In the genomic region with DNA sequence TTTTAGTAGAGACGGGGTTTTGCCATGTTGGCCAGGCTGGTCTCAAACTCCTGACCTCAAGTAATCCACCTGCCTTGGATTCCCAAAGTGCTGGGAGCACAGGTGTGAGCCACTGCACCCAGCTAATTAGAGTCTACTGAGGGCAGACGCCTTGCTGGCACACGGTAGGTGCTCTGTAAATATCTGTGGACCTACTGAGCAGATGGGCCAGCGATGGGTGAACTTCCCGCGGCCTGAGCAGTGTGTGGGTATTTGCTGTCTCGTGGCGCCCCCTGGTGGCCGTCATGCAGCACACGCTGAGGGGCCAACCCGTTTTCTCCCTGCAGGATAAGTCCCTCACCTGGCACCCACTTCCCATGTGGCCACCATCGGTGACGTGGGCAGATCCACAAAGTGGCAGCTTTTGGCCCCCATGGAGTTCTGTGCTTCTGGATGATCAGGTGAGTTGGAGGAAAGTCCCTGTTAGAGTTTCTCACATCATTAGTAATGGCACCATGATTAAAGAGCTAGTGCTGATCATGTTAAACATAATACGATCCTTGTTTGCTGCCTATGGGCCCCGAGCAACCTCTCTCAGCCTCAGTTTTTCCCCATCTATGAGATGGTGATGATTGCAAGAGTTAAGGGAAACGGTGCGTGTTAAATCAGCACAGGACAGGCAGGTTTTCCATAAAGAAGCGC, we compare ENCODE assay signal across 7 cellular contexts. TPM values are rescaled to one million over a fixed set of nuclear protein-coding genes. Genes with fewer than 3 reads are reported as not detected.
DNase-seq lines count a peak whose midpoint lies in the region; ATAC-seq, FAIRE-seq and TF ChIP-seq lines count a peak whose summit lies in the region.

No MANE protein-coding gene starts in this region.

- peaks cover 21% of the 10 kb centered on the region for H3K27me3 Mint-ChIP-seq in nephron (ENCODE audit: low read depth)

- POLR2A ChIA-PET in Panc1 (lab: Charles Lee) = no interaction called here

- H3K9me3 ChIP-seq in Panc1 (ENCODE audit: control insufficient read depth, insufficient read depth, low read depth, low read length) (no peaks in the 10 kb centered on the region), fibroblast of lung (ENCODE audit: control insufficient read depth, insufficient read depth, low read depth, low read length) (no peaks in the 10 kb centered on the region)

- no peak overlapping the region for H3K4me3 Mint-ChIP-seq in nephron

- FAIRE-seq in GM12891 (lab: Jason Lieb, UNC) = peak; percentile 66

- no peaks in the 10 kb centered on the region for H3K79me2 ChIP-seq in fibroblast of lung (ENCODE audit: control insufficient read depth, insufficient read depth, low read length)

- H4K20me1 ChIP-seq in fibroblast of lung (ENCODE audit: control insufficient read depth, extremely low read depth, insufficient read depth, low read length) = no peaks in the 10 kb centered on the region

- intact Hi-C loops in Panc1 (cut with micrococcal nuclease; ENCODE audit: unreplicated experiment) = loop anchor here (5.0 kb wide), 2 partner anchors 43 to 218 kb away; no protein-coding TSS in a partner anchor

- H3K36me3 ChIP-seq in Panc1 (ENCODE audit: control insufficient read depth, insufficient read depth, low read length) = 0 out of 2 replicates have a peak, but pooled peaks cover 3% of the 10 kb centered on the region
- peaks cover 7% of the 10 kb centered on the region for H3K36me3 ChIP-seq in fibroblast of lung (ENCODE audit: control insufficient read depth, insufficient read depth, low read length)

- H3K4me1 Mint-ChIP-seq in nephron = peaks cover 11% of the 10 kb centered on the region

- H3K9ac ChIP-seq in fibroblast of lung (ENCODE audit: insufficient read depth, low read length) = no peak overlapping the region

- BruUV-seq in Panc1 (replicated peaks; lab: Mats Ljungman, UMichigan) = no TSS peak

- no peak overlapping the region for H3K27ac ChIP-seq in Panc1 (ENCODE audit: low read length)
- H3K27ac ChIP-seq in fibroblast of lung (ENCODE audit: insufficient read depth, low read length) = no peak overlapping the region

- no peak overlapping the region for H3K4me3 ChIP-seq in Panc1 (ENCODE audit: low read depth in 2 of 2, low read length in 2 of 2)
- no peak overlapping the region for H3K4me3 ChIP-seq in fibroblast of lung (replicated peaks in 1 of 4; ENCODE audit: control extremely low read depth in 1 of 4, insufficient read depth in 1 of 4, low read depth in 3 of 4, low read length in 4 of 4)

- H3K4me1 ChIP-seq in Panc1 (ENCODE audit: control insufficient read depth, insufficient read depth, low read length) = 0 out of 2 replicates have a peak, but pooled peaks cover 5% of the 10 kb centered on the region
- H3K4me1 ChIP-seq in fibroblast of lung (ENCODE audit: control insufficient read depth, extremely low read depth, insufficient read depth, low read length) = peaks cover 10% of the 10 kb centered on the region

- CTCF ChIA-PET in Panc1 (lab: Charles Lee) = interaction anchor here (0.5 to 1.9 kb wide), 7 partner anchors 20 to 348 kb away, joined by 3 to 6 read pairs (median 3); no protein-coding TSS in a partner anchor

- H3K9me3 Mint-ChIP-seq in nephron = no peaks in the 10 kb centered on the region

- TF ChIP-seq POLR2A in GM12891 (IDR thresholded peaks at IDR 0.05; ENCODE audit: low read depth, low read length) = no peak

- TF ChIP-seq CTCF in Panc1 (IDR thresholded peaks at IDR 0.05) (peak; percentile 88), fibroblast of lung (conservative IDR thresholded peaks at IDR 0.05 in 1 of 2, IDR thresholded peaks at IDR 0.05 in 1 of 2; ENCODE audit: low read depth in 1 of 2, low read length in 2 of 2) (peak; percentile 80 to 82), nephron (IDR thresholded peaks at IDR 0.05; ENCODE audit: unreplicated experiment in 3 of 3) (peak; percentile 95 to 98 (median 96))

- H3K36me3 Mint-ChIP-seq in nephron (ENCODE audit: low read depth) = peaks cover 16% of the 10 kb centered on the region

- H3K4me2 ChIP-seq in fibroblast of lung (ENCODE audit: extremely low read depth, insufficient read depth, low read length) = no peak overlapping the region

- in situ Hi-C loops in Panc1 (cut with HindIII; ENCODE audit: low pct_unique_long_range_greater_than_20kb, low sequenced_read_pairs) = no loop called here

- H2AFZ ChIP-seq in fibroblast of lung (ENCODE audit: low read length) = no peak overlapping the region

- H3K27me3 ChIP-seq in Panc1 (ENCODE audit: control insufficient read depth, insufficient read depth, low read length) = no peaks in the 10 kb centered on the region
- H3K27me3 ChIP-seq in fibroblast of lung (ENCODE audit: control insufficient read depth, insufficient read depth, low read length) = no peaks in the 10 kb centered on the region

- peak; percentile 76 for DNase-seq in GM12891 (ENCODE audit: insufficient read length, low spot score)
- peak in 63 of 76 experiments; percentile 5 to 75 (median 54) for DNase-seq in HUDEP-2 (lab: John Stamatoyannopoulos, UW; ENCODE audit: unreplicated experiment in 76 of 76)
- DNase-seq in Panc1 (ENCODE audit: low read depth, low spot score) = peak; percentile 52
- DNase-seq in activated T-cell treated with anti-CD3 and anti-CD28 coated beads, Interleukin-2, amount 50 U/mL, for 48 hours = peak; percentile 81 to 86
- DNase-seq in fibroblast of lung (ENCODE audit: low read depth in 2 of 2) = peak; percentile 71 to 84
- DNase-seq in stimulated activated naive CD4-positive, alpha-beta T cell treated with Interleukin-2 at 50 U/mL for 16 hours (lab: John Stamatoyannopoulos, UW) = peak; percentile 68

- H3K27ac Mint-ChIP-seq in nephron = no peak overlapping the region

- ATAC-seq in Panc1 = peak; percentile 93

TF ChIP-seq in GM12891, 5 proteins besides CTCF, POLR2A, EP300 and RAD21:
- TF ChIP-seq POLR2AphosphoS5 (IDR thresholded peaks at IDR 0.05; ENCODE audit: low read depth, low read length) = no peak
- no peak for TF ChIP-seq TAF1 (IDR thresholded peaks at IDR 0.05; ENCODE audit: low read depth, low read length)
- peak; percentile 41; the same call in 1 of the 2 replicates for TF ChIP-seq POU2F2 (IDR thresholded peaks at IDR 0.05; ENCODE audit: low read depth, low read length)
- TF ChIP-seq SPI1 (IDR thresholded peaks at IDR 0.05; ENCODE audit: low read depth, low read length) = peak; percentile 13; the same call in 1 of the 2 replicates
- no peak for TF ChIP-seq PAX5 (IDR thresholded peaks at IDR 0.05; ENCODE audit: insufficient read depth, low read length, severe bottlenecking)

RNA-seq across cellular contexts. Expression of a gene that starts 40.7 kb away (rescaled TPM):
- 16.1 TPM for polyA plus RNA-seq in GM12891 (2012; ENCODE audit: low read depth, missing spikeins)
- total RNA-seq in Panc1 (2021; ENCODE audit: unreplicated experiment) (71.5 TPM), fibroblast of lung (88.6 and 135 TPM in 2 replicates)
- polyA plus RNA-seq in Panc1 (2012; ENCODE audit: insufficient read length) = 74.5 TPM
- polyA plus RNA-seq in fibroblast of lung = 86.2 and 96.4 TPM in 2 replicates
- 65.1 and 75.5 TPM in 2 replicates for polyA plus RNA-seq in fibroblast of lung (2012)
- 458 and 490 TPM in 2 replicates for polyA minus RNA-seq in fibroblast of lung (ENCODE audit: low replicate concordance)

RNA-seq across cellular contexts. Expression of a gene that starts 57.0 kb away (rescaled TPM):
- polyA plus RNA-seq in GM12891 (2012; ENCODE audit: low read depth, missing spikeins) = 7.1 TPM
- total RNA-seq in Panc1 (2021; ENCODE audit: unreplicated experiment) (8.7 TPM), fibroblast of lung (19.5 and 22.3 TPM in 2 replicates)
- 7.9 TPM for polyA plus RNA-seq in Panc1 (2012; ENCODE audit: insufficient read length)
- 11.7 and 13.8 TPM in 2 replicates for polyA plus RNA-seq in fibroblast of lung
- polyA plus RNA-seq in fibroblast of lung (2012) = 9.4 and 9.8 TPM in 2 replicates
- 11.9 and 13.1 TPM in 2 replicates for polyA minus RNA-seq in fibroblast of lung (ENCODE audit: low replicate concordance)
